23 cellular contexts compared by ENCODE assay signal in the genomic region with DNA sequence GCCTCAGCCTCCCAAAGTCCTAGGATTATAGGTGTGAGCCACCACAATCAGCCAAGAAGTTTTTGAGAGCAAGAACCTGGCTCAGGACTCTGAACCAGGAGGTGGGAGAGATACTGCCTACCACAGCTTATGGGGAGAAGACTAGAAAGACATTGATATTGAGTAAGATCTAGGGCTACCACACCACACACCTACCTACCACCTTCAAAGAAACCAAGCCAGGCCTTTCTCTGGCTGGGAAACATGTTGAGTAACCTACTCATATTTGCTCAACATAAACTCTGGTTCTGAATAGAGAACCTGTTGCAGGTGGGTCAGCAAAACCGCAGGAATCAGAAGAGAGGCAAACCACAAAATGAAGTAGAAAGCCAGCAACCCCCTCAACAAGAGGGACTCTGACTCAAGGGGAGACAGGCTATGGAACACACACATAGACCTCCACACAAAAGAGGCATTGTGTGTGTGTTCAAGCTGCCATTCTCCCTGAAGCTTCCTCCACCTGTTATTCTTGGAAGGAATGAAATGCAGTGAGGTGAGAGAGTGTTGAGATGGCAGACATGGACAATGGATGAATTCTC.
DNase-seq lines count a peak whose midpoint lies in the region; ATAC-seq and TF ChIP-seq lines count a peak whose summit lies in the region.
"Had no signal": no experiment of that assay in that cellular context is flagged by ENCODE, and none has a peak within 500 bp of the region (broad histone marks: within the 10 kb centered on the region; RNA-seq: fewer than 3 reads in every experiment).

No MANE protein-coding gene starts in this region.

- intact Hi-C loops in activated CD4-positive, alpha-beta memory T cell treated with anti-CD3 and anti-CD28 coated beads for 36 hours (cut with micrococcal nuclease) = no loop called here
- intact Hi-C loops in adrenal gland (cut with DNase I) = no loop called here

- no peak for TF ChIP-seq POLR2A in adrenal gland (IDR thresholded peaks at IDR 0.05)

- no peaks in the 10 kb centered on the region for H3K9me3 ChIP-seq in adrenal gland (replicated peaks in 1 of 3)
- H3K9me3 ChIP-seq: A549; BE2C; BLaER1 treated with 17β-estradiol and CSF1 and Interleukin-3, amounts not matched to agents 10 nM and 100 nM had no signal

- H3K36me3 ChIP-seq in adrenal gland (replicated peaks in 1 of 2) = no peaks in the 10 kb centered on the region
- H3K36me3 ChIP-seq: BE2C; BLaER1 treated with 17β-estradiol and CSF1 and Interleukin-3, amounts not matched to agents 10 nM and 100 nM had no signal

- no peaks in the 10 kb centered on the region for H3K27me3 Mint-ChIP-seq in activated CD4-positive, alpha-beta memory T cell treated with anti-CD3 and anti-CD28 coated beads for 36 hours
- no peaks in the 10 kb centered on the region for H3K27me3 Mint-ChIP-seq in activated CD4-positive, alpha-beta memory T cell treated with anti-CD3 and anti-CD28 coated beads, Interleukin-2, amount 10 ng/mL, durations not matched to agents 7 days and 5 days
- no peaks in the 10 kb centered on the region for H3K27me3 Mint-ChIP-seq in stimulated activated naive CD8-positive, alpha-beta T cell treated with anti-CD3 and anti-CD28 coated beads, Interleukin-15, amount 100 ng/mL, for 72 hours
- H3K27me3 Mint-ChIP-seq: CD4-positive, alpha-beta T cell; CD8-positive, alpha-beta memory T cell had no signal

- no peaks in the 10 kb centered on the region for H3K36me3 Mint-ChIP-seq in activated CD4-positive, alpha-beta memory T cell treated with anti-CD3 and anti-CD28 coated beads for 36 hours
- H3K36me3 Mint-ChIP-seq in activated CD4-positive, alpha-beta memory T cell treated with anti-CD3 and anti-CD28 coated beads, Interleukin-2, amount 10 ng/mL, durations not matched to agents 7 days and 5 days (ENCODE audit: low read depth) = no peaks in the 10 kb centered on the region
- H3K36me3 Mint-ChIP-seq: CD14-positive monocyte; CD8-positive, alpha-beta memory T cell had no signal

- TF ChIP-seq CTCF in adrenal gland (IDR thresholded peaks at IDR 0.05) = no peak

- H3K4me3 Mint-ChIP-seq in activated CD4-positive, alpha-beta memory T cell treated with anti-CD3 and anti-CD28 coated beads for 36 hours = no peak overlapping the region
- H3K4me3 Mint-ChIP-seq in activated CD4-positive, alpha-beta memory T cell treated with anti-CD3 and anti-CD28 coated beads, Interleukin-2, amount 10 ng/mL, durations not matched to agents 7 days and 5 days = no peak overlapping the region
- no peak overlapping the region for H3K4me3 Mint-ChIP-seq in stimulated activated naive CD8-positive, alpha-beta T cell treated with anti-CD3 and anti-CD28 coated beads, Interleukin-15, amount 100 ng/mL, for 72 hours
- H3K4me3 Mint-ChIP-seq: CD14-positive monocyte; CD4-positive, alpha-beta T cell; CD8-positive, alpha-beta memory T cell; GM23338; H9 had no signal

- H3K27ac ChIP-seq in adrenal gland = no peak overlapping the region
- H3K27ac ChIP-seq: 22Rv1; A549; BLaER1 treated with 17β-estradiol and CSF1 and Interleukin-3, amounts not matched to agents 10 nM and 100 nM had no signal

- no peak overlapping the region for H3K4me3 ChIP-seq in adrenal gland
- H3K4me3 ChIP-seq: A549; BLaER1 treated with 17β-estradiol and CSF1 and Interleukin-3, amounts not matched to agents 10 nM and 100 nM; GM23338 had no signal

- POLR2A ChIA-PET in activated CD4-positive, alpha-beta memory T cell treated with anti-CD3 and anti-CD28 coated beads for 36 hours (lab: Charles Lee) = interaction anchor here (1.0 kb wide), 1 partner anchor 10 kb away, joined by 3 read pairs; no protein-coding TSS in a partner anchor
- POLR2A ChIA-PET in activated CD4-positive, alpha-beta memory T cell treated with anti-CD3 and anti-CD28 coated beads, Interleukin-2, amount 10 ng/mL, durations not matched to agents 7 days and 5 days (lab: Charles Lee) = no interaction called here

- no peaks in the 10 kb centered on the region for H3K9me3 Mint-ChIP-seq in activated CD4-positive, alpha-beta memory T cell treated with anti-CD3 and anti-CD28 coated beads for 36 hours
- H3K9me3 Mint-ChIP-seq in activated CD4-positive, alpha-beta memory T cell treated with anti-CD3 and anti-CD28 coated beads, Interleukin-2, amount 10 ng/mL, durations not matched to agents 7 days and 5 days = no peaks in the 10 kb centered on the region
- H3K9me3 Mint-ChIP-seq in stimulated activated naive CD8-positive, alpha-beta T cell treated with anti-CD3 and anti-CD28 coated beads, Interleukin-15, amount 100 ng/mL, for 72 hours = peaks cover 0 to 12% of the 10 kb centered on the region in 2 donors
- H3K9me3 Mint-ChIP-seq: CD14-positive monocyte; CD4-positive, alpha-beta T cell; CD8-positive, alpha-beta memory T cell; H9 had no signal

- H3K4me1 ChIP-seq in adrenal gland (replicated peaks in 1 of 2) = no peaks in the 10 kb centered on the region
- H3K4me1 ChIP-seq: A549; BE2C; BLaER1 treated with 17β-estradiol and CSF1 and Interleukin-3, amounts not matched to agents 10 nM and 100 nM had no signal

- no peak overlapping the region for H3K27ac Mint-ChIP-seq in activated CD4-positive, alpha-beta memory T cell treated with anti-CD3 and anti-CD28 coated beads for 36 hours
- H3K27ac Mint-ChIP-seq in activated CD4-positive, alpha-beta memory T cell treated with anti-CD3 and anti-CD28 coated beads, Interleukin-2, amount 10 ng/mL, durations not matched to agents 7 days and 5 days = no peak overlapping the region
- no peak overlapping the region for H3K27ac Mint-ChIP-seq in stimulated activated naive CD8-positive, alpha-beta T cell treated with anti-CD3 and anti-CD28 coated beads, Interleukin-15, amount 100 ng/mL, for 72 hours
- H3K27ac Mint-ChIP-seq: CD14-positive monocyte; CD4-positive, alpha-beta T cell; CD8-positive, alpha-beta memory T cell; GM23338; H9 had no signal

- no peaks in the 10 kb centered on the region for H3K27me3 ChIP-seq in adrenal gland
- H3K27me3 ChIP-seq: BE2C; BLaER1 treated with 17β-estradiol and CSF1 and Interleukin-3, amounts not matched to agents 10 nM and 100 nM had no signal

- WGBS in adrenal gland, 4 donors = 83 to 89% methylated on average over 1 of the region's 1 CpG; no CpG with 5 or more reads in 2 of the 4 donors

- peak; percentile 28 for DNase-seq in NK-92 treated with Interleukin-12 subunit alpha and Interleukin-12 subunit beta, amount 100 ng/mL, for 24 hours (lab: John Stamatoyannopoulos, UW)
- DNase-seq in NK-92 (lab: John Stamatoyannopoulos, UW; ENCODE audit: unreplicated experiment) = no peak
- peak; percentile 18 for DNase-seq in activated CD4-positive, alpha-beta memory T cell treated with anti-CD3 and anti-CD28 coated beads for 36 hours
- DNase-seq in activated CD4-positive, alpha-beta memory T cell treated with anti-CD3 and anti-CD28 coated beads, Interleukin-2, amount 10 ng/mL, durations not matched to agents 7 days and 5 days = no peak
- DNase-seq in stimulated activated naive CD8-positive, alpha-beta T cell treated with anti-CD3 and anti-CD28 coated beads, Interleukin-15, amount 100 ng/mL, for 72 hours = peak in 1 of 2 donors; percentile 21
- no peak for DNase-seq in stimulated activated naive CD8-positive, alpha-beta T cell treated with anti-CD3 and anti-CD28 coated beads, Interleukin-15, Interleukin-2, amounts not matched to agents 100 U/mL and 50 U/mL, for 24 hours
- no peak for DNase-seq in A172 (ENCODE audit: low spot score)
- no peak for DNase-seq in adrenal gland
- DNase-seq: ACHN; AML-193; BE2C; CD4-positive, alpha-beta T cell; CD8-positive, alpha-beta memory T cell; DMS 273 treated with DMSO at 0.1 percent for 48 hours; DMS79; GF-D8; H9 had no signal

- no peaks in the 10 kb centered on the region for H3K4me1 Mint-ChIP-seq in activated CD4-positive, alpha-beta memory T cell treated with anti-CD3 and anti-CD28 coated beads for 36 hours (ENCODE audit: low read depth)
- H3K4me1 Mint-ChIP-seq in activated CD4-positive, alpha-beta memory T cell treated with anti-CD3 and anti-CD28 coated beads, Interleukin-2, amount 10 ng/mL, durations not matched to agents 7 days and 5 days = no peaks in the 10 kb centered on the region
- no peaks in the 10 kb centered on the region for H3K4me1 Mint-ChIP-seq in stimulated activated naive CD8-positive, alpha-beta T cell treated with anti-CD3 and anti-CD28 coated beads, Interleukin-15, amount 100 ng/mL, for 72 hours
- H3K4me1 Mint-ChIP-seq: CD14-positive monocyte; CD8-positive, alpha-beta memory T cell; GM23338; H9 had no signal

- CTCF ChIA-PET in activated CD4-positive, alpha-beta memory T cell treated with anti-CD3 and anti-CD28 coated beads for 36 hours (lab: Charles Lee) = no interaction called here
- CTCF ChIA-PET in activated CD4-positive, alpha-beta memory T cell treated with anti-CD3 and anti-CD28 coated beads, Interleukin-2, amount 10 ng/mL, durations not matched to agents 7 days and 5 days (lab: Charles Lee) = no interaction called here

- ATAC-seq in stimulated activated naive CD8-positive, alpha-beta T cell treated with anti-CD3 and anti-CD28 coated beads, Interleukin-15, amount 100 ng/mL, for 72 hours = peak; percentile 88
- ATAC-seq in stimulated activated naive CD8-positive, alpha-beta T cell treated with anti-CD3 and anti-CD28 coated beads, Interleukin-15, Interleukin-2, amounts not matched to agents 100 U/mL and 50 U/mL, for 24 hours = no peak
- ATAC-seq: A549, GM23338, HCT116 had no signal

Comparison
In these comparisons a context has a peak if more than half of its experiments do, and no peak if none do; other contexts are left out.
1. DNase-seq: peak in NK-92 treated with Interleukin-12 subunit alpha and Interleukin-12 subunit beta, amount 100 ng/mL, for 24 hours (single experiment) and activated CD4-positive, alpha-beta memory T cell treated with anti-CD3 and anti-CD28 coated beads for 36 hours (single experiment); none in NK-92 (single experiment), activated CD4-positive, alpha-beta memory T cell treated with anti-CD3 and anti-CD28 coated beads, Interleukin-2, amount 10 ng/mL, durations not matched to agents 7 days and 5 days (single experiment), stimulated activated naive CD8-positive, alpha-beta T cell treated with anti-CD3 and anti-CD28 coated beads, Interleukin-15, Interleukin-2, amounts not matched to agents 100 U/mL and 50 U/mL, for 24 hours (single experiment), A172 (single experiment) and adrenal gland (0 of 7).